ENCODE assay signal across 29 cellular contexts in genomic region chrX:122244080-122244479, GRCh38.
"Had no signal": no experiment of that assay in that cellular context is flagged by ENCODE, and none has a peak within 500 bp of the region (broad histone marks: within the 10 kb centered on the region; RNA-seq: fewer than 3 reads in every experiment).

No MANE protein-coding gene starts in this region.

- H3K4me3 Mint-ChIP-seq: stimulated activated effector memory CD8-positive, alpha-beta T cell treated with anti-CD3 and anti-CD28 coated beads, Interleukin-12 subunit alpha, Interleukin-12 subunit beta, amount 100 ng/mL, for 72 hours; stimulated activated memory B cell treated with anti-CD40 and anti-IgM and Interleukin-4, amounts not matched to agents 10 μg/mL and 1 μg/mL and 100 μg/mL, for 72 hours; stimulated activated naive B cell treated with anti-CD40 and anti-IgM and Interleukin-4, amounts not matched to agents 10 μg/mL and 1 μg/mL and 100 μg/mL, for 72 hours; stimulated activated naive CD8-positive, alpha-beta T cell treated with anti-CD3 and anti-CD28 coated beads, Interleukin-15, amount 100 ng/mL, for 72 hours; stimulated activated naive CD8-positive, alpha-beta T cell treated with anti-CD3 and anti-CD28 coated beads, Interleukin-15, Interleukin-2, amounts not matched to agents 100 ng/mL and 50 ng/mL, for 24 hours; type B pancreatic cell had no signal

- H3K36me3 ChIP-seq: stomach, suprapubic skin, thoracic aorta, thyroid gland, tibial artery, tibial nerve, transverse colon, upper lobe of left lung, upper lobe of right lung, uterus, vagina had no signal

- DNase-seq: stimulated activated CD4-positive, alpha-beta T cell treated with anti-CD3 and anti-CD28 coated beads, Interleukin-2, amount 100 ng/mL, for 48 hours; stimulated activated CD4-positive, alpha-beta T cell treated with anti-CD3 and anti-CD28 coated beads, Interleukin-4, amount 100 ng/mL, for 1 hour; stimulated activated CD4-positive, alpha-beta T cell treated with anti-CD3 and anti-CD28 coated beads, Interleukin-4, amount 100 ng/mL, for 24 hours; stimulated activated CD4-positive, alpha-beta T cell treated with anti-CD3 and anti-CD28 coated beads, Interleukin-4, amount 100 ng/mL, for 4 hours; stimulated activated CD8-positive, alpha-beta memory T cell treated with anti-CD3 and anti-CD28 coated beads, Interleukin-4, amount 100 ng/mL, for 48 hours; stimulated activated naive B cell treated with anti-CD40 and anti-IgM and Interleukin-4, amounts not matched to agents 10 μg/mL and 1 μg/mL and 100 μg/mL, for 72 hours; stimulated activated naive CD4-positive, alpha-beta T cell; stimulated activated naive CD4-positive, alpha-beta T cell treated with Interleukin-2 at 50 U/mL for 16 hours; stimulated activated naive CD8-positive, alpha-beta T cell treated with anti-CD3 and anti-CD28 coated beads, Interleukin-15, amount 100 ng/mL, for 72 hours; stimulated activated naive CD8-positive, alpha-beta T cell treated with anti-CD3 and anti-CD28 coated beads, Interleukin-15, Interleukin-2, amounts not matched to agents 100 U/mL and 50 U/mL, for 24 hours; stomach; substantia nigra; testis; thyroid gland; tibial artery; transverse colon; trophoblast cell; upper lobe of left lung; upper lobe of right lung; uterus had no signal

- H3K27me3 Mint-ChIP-seq: stimulated activated memory B cell treated with anti-CD40 and anti-IgM and Interleukin-4, amounts not matched to agents 10 μg/mL and 1 μg/mL and 100 μg/mL, for 72 hours; stimulated activated naive B cell treated with anti-CD40 and anti-IgM and Interleukin-4, amounts not matched to agents 10 μg/mL and 1 μg/mL and 100 μg/mL, for 72 hours; stimulated activated naive CD8-positive, alpha-beta T cell treated with anti-CD3 and anti-CD28 coated beads, Interleukin-15, amount 100 ng/mL, for 72 hours; stimulated activated naive CD8-positive, alpha-beta T cell treated with anti-CD3 and anti-CD28 coated beads, Interleukin-15, Interleukin-2, amounts not matched to agents 100 ng/mL and 50 ng/mL, for 24 hours; type B pancreatic cell had no signal

- H3K9me3 ChIP-seq: stomach, suprapubic skin, testis, thoracic aorta, thyroid gland, tibial artery, tibial nerve, transverse colon, upper lobe of left lung, upper lobe of right lung, uterus, vagina had no signal

- H3K36me3 Mint-ChIP-seq: stimulated activated effector memory CD8-positive, alpha-beta T cell treated with anti-CD3 and anti-CD28 coated beads, Interleukin-12 subunit alpha, Interleukin-12 subunit beta, amount 100 ng/mL, for 72 hours; stimulated activated memory B cell treated with anti-CD40 and anti-IgM and Interleukin-4, amounts not matched to agents 10 μg/mL and 1 μg/mL and 100 μg/mL, for 72 hours; stimulated activated naive B cell treated with anti-CD40 and anti-IgM and Interleukin-4, amounts not matched to agents 10 μg/mL and 1 μg/mL and 100 μg/mL, for 72 hours; type B pancreatic cell had no signal

- ATAC-seq: stimulated activated effector memory CD8-positive, alpha-beta T cell treated with anti-CD3 and anti-CD28 coated beads, Interleukin-12 subunit alpha, Interleukin-12 subunit beta, amount 100 ng/mL, for 72 hours; stimulated activated memory B cell treated with anti-CD40 and anti-IgM and Interleukin-4, amounts not matched to agents 10 μg/mL and 1 μg/mL and 100 μg/mL, for 72 hours; stimulated activated naive B cell treated with anti-CD40 and anti-IgM and Interleukin-4, amounts not matched to agents 10 μg/mL and 1 μg/mL and 100 μg/mL, for 72 hours; stimulated activated naive CD8-positive, alpha-beta T cell treated with anti-CD3 and anti-CD28 coated beads, Interleukin-15, amount 100 ng/mL, for 72 hours; stimulated activated naive CD8-positive, alpha-beta T cell treated with anti-CD3 and anti-CD28 coated beads, Interleukin-15, Interleukin-2, amounts not matched to agents 100 U/mL and 50 U/mL, for 24 hours; upper lobe of right lung had no signal

- H3K27ac Mint-ChIP-seq: stimulated activated effector memory CD8-positive, alpha-beta T cell treated with anti-CD3 and anti-CD28 coated beads, Interleukin-12 subunit alpha, Interleukin-12 subunit beta, amount 100 ng/mL, for 72 hours; stimulated activated memory B cell treated with anti-CD40 and anti-IgM and Interleukin-4, amounts not matched to agents 10 μg/mL and 1 μg/mL and 100 μg/mL, for 72 hours; stimulated activated naive B cell treated with anti-CD40 and anti-IgM and Interleukin-4, amounts not matched to agents 10 μg/mL and 1 μg/mL and 100 μg/mL, for 72 hours; stimulated activated naive CD8-positive, alpha-beta T cell treated with anti-CD3 and anti-CD28 coated beads, Interleukin-15, amount 100 ng/mL, for 72 hours; stimulated activated naive CD8-positive, alpha-beta T cell treated with anti-CD3 and anti-CD28 coated beads, Interleukin-15, Interleukin-2, amounts not matched to agents 100 ng/mL and 50 ng/mL, for 24 hours; type B pancreatic cell had no signal

- H3K9me3 Mint-ChIP-seq: stimulated activated effector memory CD8-positive, alpha-beta T cell treated with anti-CD3 and anti-CD28 coated beads, Interleukin-12 subunit alpha, Interleukin-12 subunit beta, amount 100 ng/mL, for 72 hours; stimulated activated memory B cell treated with anti-CD40 and anti-IgM and Interleukin-4, amounts not matched to agents 10 μg/mL and 1 μg/mL and 100 μg/mL, for 72 hours; stimulated activated naive B cell treated with anti-CD40 and anti-IgM and Interleukin-4, amounts not matched to agents 10 μg/mL and 1 μg/mL and 100 μg/mL, for 72 hours; stimulated activated naive CD8-positive, alpha-beta T cell treated with anti-CD3 and anti-CD28 coated beads, Interleukin-15, amount 100 ng/mL, for 72 hours; stimulated activated naive CD8-positive, alpha-beta T cell treated with anti-CD3 and anti-CD28 coated beads, Interleukin-15, Interleukin-2, amounts not matched to agents 100 ng/mL and 50 ng/mL, for 24 hours; type B pancreatic cell had no signal

- H3K27ac ChIP-seq: stomach, suprapubic skin, testis, thoracic aorta, thyroid gland, tibial artery, tibial nerve, transverse colon, upper lobe of left lung, upper lobe of right lung, uterus, vagina had no signal

- FAIRE-seq: urothelium cell line had no signal

- H3K4me1 ChIP-seq: stomach, suprapubic skin, testis, thyroid gland, tibial artery, tibial nerve, transverse colon, upper lobe of left lung, upper lobe of right lung, uterus, vagina had no signal

- H3K27me3 ChIP-seq: stomach, suprapubic skin, testis, thyroid gland, tibial artery, tibial nerve, transverse colon, upper lobe of left lung, upper lobe of right lung, uterus, vagina had no signal

- H3K4me1 Mint-ChIP-seq: stimulated activated effector memory CD8-positive, alpha-beta T cell treated with anti-CD3 and anti-CD28 coated beads, Interleukin-12 subunit alpha, Interleukin-12 subunit beta, amount 100 ng/mL, for 72 hours; stimulated activated memory B cell treated with anti-CD40 and anti-IgM and Interleukin-4, amounts not matched to agents 10 μg/mL and 1 μg/mL and 100 μg/mL, for 72 hours; stimulated activated naive B cell treated with anti-CD40 and anti-IgM and Interleukin-4, amounts not matched to agents 10 μg/mL and 1 μg/mL and 100 μg/mL, for 72 hours; stimulated activated naive CD8-positive, alpha-beta T cell treated with anti-CD3 and anti-CD28 coated beads, Interleukin-15, amount 100 ng/mL, for 72 hours had no signal

- H3K4me3 ChIP-seq: stomach, suprapubic skin, testis, thoracic aorta, thyroid gland, tibial artery, tibial nerve, transverse colon, upper lobe of left lung, upper lobe of right lung, uterus, vagina had no signal
